ENCODE assay signal across 8 cellular contexts in genomic region chr1:231334079-231334666, GRCh38. TPM values are rescaled to one million over a fixed set of nuclear protein-coding genes. Genes with fewer than 3 reads are reported as not detected.
DNase-seq lines count a peak whose midpoint lies in the region; FAIRE-seq and TF ChIP-seq lines count a peak whose summit lies in the region.

No MANE protein-coding gene starts in this region.

- TF ChIP-seq CTCF in BJ (IDR thresholded peaks at IDR 0.05; ENCODE audit: insufficient read depth, low read depth, low read length) (no peak), H9 (conservative IDR thresholded peaks at IDR 0.05) (no peak)

- H3K4me1 Mint-ChIP-seq in H9 = peaks cover 34 to 35% of the 10 kb centered on the region in 2 experiments
- peaks cover 43% of the 10 kb centered on the region for H3K4me1 Mint-ChIP-seq in activated naive CD8-positive, alpha-beta T cell treated with anti-CD3 and anti-CD28 coated beads for 36 hours

- no peak overlapping the region for H2BK5ac ChIP-seq in H9 (ENCODE audit: insufficient read length, low read length)

- no peak for FAIRE-seq in GM19239 (lab: Jason Lieb, UNC)

- no peak overlapping the region for H3K4ac ChIP-seq in H9 (ENCODE audit: low read depth, low read length)

- H2BK20ac ChIP-seq in H9 (ENCODE audit: low read depth, low read length, poor library complexity, severe bottlenecking) = no peak overlapping the region

- no peak overlapping the region for H3K14ac ChIP-seq in H9 (ENCODE audit: insufficient read depth, low read length)

- peak overlapping the region; percentile 49 to 78 for H3K4me3 Mint-ChIP-seq in H9
- H3K4me3 Mint-ChIP-seq in activated naive CD8-positive, alpha-beta T cell treated with anti-CD3 and anti-CD28 coated beads for 36 hours = peak overlapping the region; percentile 43

- H4K5ac ChIP-seq in H9 (ENCODE audit: insufficient read length, low read depth, low read length) = no peak overlapping the region

- no peak overlapping the region for H3T11ph ChIP-seq in H9 (ENCODE audit: low read length)

- H2BK12ac ChIP-seq in H9 (ENCODE audit: insufficient read length, low read depth, low read length) = no peak overlapping the region

- DNase-seq in BJ (ENCODE audit: low read depth) = no peak
- DNase-seq in H9 = no peak
- no peak for DNase-seq in activated naive CD8-positive, alpha-beta T cell treated with anti-CD3 and anti-CD28 coated beads for 36 hours
- no peak for DNase-seq in GM19239 (ENCODE audit: insufficient read length, low spot score)
- no peak for DNase-seq in NCI-H748 (lab: John Stamatoyannopoulos, UW; ENCODE audit: unreplicated experiment)
- no peak for DNase-seq in activated gamma-delta T cell treated with Interleukin-2 at 50 U/mL for 16 hours
- DNase-seq in KG1 (lab: John Stamatoyannopoulos, UW) = no peak

- H3K9ac ChIP-seq in H9 (ENCODE audit: extremely low read depth, insufficient read length, low read length) = no peak overlapping the region

- WGBS in H9 (ENCODE audit: extremely low coverage, insufficient read length, low lambda C conversion rate) = no CpG with 5 or more reads among the region's 1 CpG
- WGBS in mesodermal cell (ENCODE audit: insufficient coverage in 2 of 2), 2 experiments = 83% methylated on average over 1 of the region's 1 CpG; no CpG with 5 or more reads in 1 of the 2 experiments

- no peaks in the 10 kb centered on the region for H3K79me1 ChIP-seq in H9 (ENCODE audit: insufficient read depth, low read depth, low read length, poor library complexity, severe bottlenecking)

- peaks cover 8% of the 10 kb centered on the region; the same call in 1 of the 2 replicates for H3K4me1 ChIP-seq in H9 (ENCODE audit: insufficient read depth, low read length)
- peaks cover 4% of the 10 kb centered on the region for H3K4me1 ChIP-seq in mesodermal cell (ENCODE audit: control insufficient read depth, insufficient read depth, low read length, poor library complexity, severe bottlenecking)

- peaks cover 2 to 8% (median 3%) of the 10 kb centered on the region in 3 experiments; a peak in 6 of 7 replicates for H3K36me3 Mint-ChIP-seq in H9 (ENCODE audit: insufficient read depth in 1 of 3, low read depth in 3 of 3)
- peaks cover 61% of the 10 kb centered on the region for H3K36me3 Mint-ChIP-seq in activated naive CD8-positive, alpha-beta T cell treated with anti-CD3 and anti-CD28 coated beads for 36 hours

- H2AK5ac ChIP-seq in H9 (ENCODE audit: insufficient read length, low read length) = no peak overlapping the region

- POLR2A ChIA-PET in BJ (lab: Charles Lee) = no interaction called here

- peak overlapping the region in 1 of 3 experiments; percentile 60; a peak in 1 of 7 replicates for H3K27ac Mint-ChIP-seq in H9
- no peak overlapping the region for H3K27ac Mint-ChIP-seq in activated naive CD8-positive, alpha-beta T cell treated with anti-CD3 and anti-CD28 coated beads for 36 hours

- no peak overlapping the region for H4K91ac ChIP-seq in H9 (ENCODE audit: insufficient read length, low read depth, low read length)

- CTCF ChIA-PET in BJ (lab: Yijun Ruan, JAX) = interaction anchor here (1.0 to 1.4 kb wide), 2 partner anchors 15 to 18 kb away, joined by 3 read pairs; no protein-coding TSS in a partner anchor

- H2BK15ac ChIP-seq in H9 (ENCODE audit: low read depth, low read length) = no peak overlapping the region

- H3K9me3 ChIP-seq in H9 (ENCODE audit: control insufficient read depth, low read depth, low read length) (no peaks in the 10 kb centered on the region), mesodermal cell (ENCODE audit: control insufficient read depth, low read length) (no peaks in the 10 kb centered on the region)

- H3K56ac ChIP-seq in H9 (ENCODE audit: insufficient read length, low read depth, low read length) = no peak overlapping the region

- H3K23ac ChIP-seq in H9 (ENCODE audit: insufficient read length, low read depth, low read length) = no peak overlapping the region

- H3K4me3 ChIP-seq in BJ (ENCODE audit: low read depth, low read length) (peak overlapping the region; percentile 27), mesodermal cell (ENCODE audit: extremely low read depth, insufficient read depth, low read length, poor library complexity, severe bottlenecking) (peak overlapping the region; percentile 94)

- H2AFZ ChIP-seq in H9 (ENCODE audit: low read length) = no peak overlapping the region

- H3K27me3 ChIP-seq in BJ (ENCODE audit: control insufficient read depth, insufficient read depth, low read length) = no peaks in the 10 kb centered on the region
- no peaks in the 10 kb centered on the region for H3K27me3 ChIP-seq in H9 (ENCODE audit: insufficient read depth, low read length)

- H3K9me3 Mint-ChIP-seq in H9 = peaks cover 2 to 4% of the 10 kb centered on the region in 2 experiments; a peak in 2 of 5 replicates
- H3K9me3 Mint-ChIP-seq in activated naive CD8-positive, alpha-beta T cell treated with anti-CD3 and anti-CD28 coated beads for 36 hours = peaks cover 9% of the 10 kb centered on the region

- H3K27ac ChIP-seq in H9 (ENCODE audit: insufficient read length, low read depth, low read length) (no peak overlapping the region), mesodermal cell (ENCODE audit: low read depth, low read length, severe bottlenecking) (no peak overlapping the region)

- H3K27me3 Mint-ChIP-seq in H9 (ENCODE audit: low read depth) = peaks cover 2% of the 10 kb centered on the region; the same call in 1 of the 2 replicates
- H3K27me3 Mint-ChIP-seq in activated naive CD8-positive, alpha-beta T cell treated with anti-CD3 and anti-CD28 coated beads for 36 hours = peaks cover 3% of the 10 kb centered on the region

- H3K4me2 ChIP-seq in H9 (ENCODE audit: insufficient read depth, insufficient read length, low read length) = peak overlapping the region; percentile 36

- H4K8ac ChIP-seq in H9 (replicated peaks; ENCODE audit: insufficient read length, low read depth, low read length) = no peak overlapping the region

- peaks cover 12% of the 10 kb centered on the region; the same call in 1 of the 2 replicates for H3K79me2 ChIP-seq in H9 (ENCODE audit: insufficient read depth, low read length)

- no peak overlapping the region for H2BK120ac ChIP-seq in H9 (ENCODE audit: low read depth, low read length, poor library complexity, severe bottlenecking)

- H4K20me1 ChIP-seq in H9 (ENCODE audit: control insufficient read depth, insufficient read depth, insufficient read length) = no peaks in the 10 kb centered on the region

- H3K18ac ChIP-seq in H9 (ENCODE audit: insufficient read length, low read depth, low read length) = no peak overlapping the region

- H3K36me3 ChIP-seq in BJ (ENCODE audit: control insufficient read depth, insufficient read depth, low read length) (no peaks in the 10 kb centered on the region), mesodermal cell (ENCODE audit: control insufficient read depth, insufficient read depth, low read length) (peaks cover 18% of the 10 kb centered on the region)

- H3K23me2 ChIP-seq in H9 (ENCODE audit: insufficient read length, low read depth, low read length, poor library complexity, severe bottlenecking) = peaks cover 16% of the 10 kb centered on the region

RNA-seq across cellular contexts. Expression of gene EXOC8, which starts 3.5 kb away (rescaled TPM):
- 2.7 and 4.0 TPM in 2 replicates for polyA plus RNA-seq in BJ (2011; rRNA removed)
- polyA minus RNA-seq in BJ (2011; rRNA and poly(A)+ RNA removed) = 8.5 and 9.1 TPM in 2 replicates
- 10.5 and 10.8 TPM in 2 replicates for total RNA-seq in H9 (2021)
- total RNA-seq in activated naive CD8-positive, alpha-beta T cell treated with anti-CD3 and anti-CD28 coated beads for 36 hours = 10 to 100 TPM; 12.6 to 13.0 TPM
- 6.7 TPM for polyA plus RNA-seq in mesodermal cell (2013, experiment 1 of 2)
- 6.2 TPM for polyA plus RNA-seq in mesodermal cell (2013, experiment 2 of 2)

RNA-seq across cellular contexts. Expression of gene SPRTN, which starts 3.9 kb away (rescaled TPM):
- 10.0 and 10.9 TPM in 2 replicates for polyA plus RNA-seq in BJ (2011; rRNA removed)
- polyA minus RNA-seq in BJ (2011; rRNA and poly(A)+ RNA removed) = 14.5 and 16.4 TPM in 2 replicates
- 14.8 and 15.3 TPM in 2 replicates for total RNA-seq in H9 (2021)
- 10 to 100 TPM; 11.2 to 12.2 TPM for total RNA-seq in activated naive CD8-positive, alpha-beta T cell treated with anti-CD3 and anti-CD28 coated beads for 36 hours
- polyA plus RNA-seq in mesodermal cell (2013, experiment 1 of 2) = 12.3 TPM
- 10.6 TPM for polyA plus RNA-seq in mesodermal cell (2013, experiment 2 of 2)
